24 cellular contexts compared by ENCODE assay signal in the genomic region with DNA sequence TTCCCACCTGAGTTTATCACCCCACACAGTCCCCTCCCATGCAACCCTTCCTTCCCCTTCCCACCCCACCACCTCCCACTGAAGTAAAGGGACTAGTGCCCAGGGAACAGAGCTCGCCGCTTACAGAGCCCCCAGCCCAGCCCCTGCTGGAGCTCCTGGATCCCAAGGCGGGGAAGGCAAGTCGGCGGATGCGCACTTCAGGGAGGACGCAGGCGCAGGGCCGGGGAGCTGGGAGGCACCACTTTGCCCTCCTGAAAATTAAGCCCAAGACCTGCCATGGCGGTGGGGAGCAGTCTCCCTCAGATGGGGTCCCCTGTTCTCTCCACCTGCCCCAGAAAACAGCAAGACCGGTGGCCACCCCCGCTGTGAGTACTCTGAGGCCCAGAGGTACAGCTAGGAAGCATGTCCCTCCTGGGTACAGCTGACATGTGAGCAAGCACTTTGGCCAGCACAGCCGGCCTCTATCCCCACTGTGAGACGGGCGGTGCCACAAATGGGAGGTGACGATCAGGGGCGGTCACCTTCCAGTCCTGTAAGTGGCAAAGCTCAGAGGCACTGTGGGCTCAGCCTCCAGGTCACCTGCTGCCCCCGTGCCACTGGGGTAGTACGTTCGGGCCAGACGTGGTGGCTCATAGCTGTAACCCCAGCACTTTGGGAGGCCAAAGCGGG. TPM values are rescaled to one million over a fixed set of nuclear protein-coding genes. Genes with fewer than 3 reads are reported as not detected.
DNase-seq lines count a peak whose midpoint lies in the region; ATAC-seq, FAIRE-seq and TF ChIP-seq lines count a peak whose summit lies in the region.
"Had no signal": no experiment of that assay in that cellular context is flagged by ENCODE, and none has a peak within 500 bp of the region (broad histone marks: within the 10 kb centered on the region; RNA-seq: fewer than 3 reads in every experiment).

No MANE protein-coding gene starts in this region.

- no peak for FAIRE-seq in kidney (lab: Jason Lieb, UNC)
- FAIRE-seq: A549, D721Med had no signal

- CTCF ChIA-PET in A673 (lab: Charles Lee), result no interaction called here

- 72 to 81% (median 73%) methylated on average over 20 to 22 of the region's 22 CpGs for WGBS in heart left ventricle, 4 donors
- 89 to 94% methylated on average over 22 of the region's 22 CpGs for WGBS in sigmoid colon, 2 donors

- H3K36me3 Mint-ChIP-seq in natural killer cell treated with Interleukin-12 subunit alpha and Interleukin-12 subunit beta and Interleukin-15 and Interleukin-18, amount 100 ng/mL, for 72 hours, result no peaks in the 10 kb centered on the region

- no peak overlapping the region for H3K4me3 ChIP-seq in RWPE2 (ENCODE audit: severe bottlenecking)
- no peak overlapping the region for H3K4me3 ChIP-seq in heart left ventricle
- no peak overlapping the region for H3K4me3 ChIP-seq in kidney (ENCODE audit: low read length in 2 of 2)
- no peak overlapping the region for H3K4me3 ChIP-seq in sigmoid colon
- no peak overlapping the region for H3K4me3 ChIP-seq in A673 (ENCODE audit: low read depth, low read length, poor library complexity, severe bottlenecking)
- H3K4me3 ChIP-seq: A549, Peyer's patch had no signal

- TF ChIP-seq EP300 in sigmoid colon (IDR thresholded peaks at IDR 0.05), result no peak

- no peaks in the 10 kb centered on the region for H3K27me3 ChIP-seq in RWPE2 (ENCODE audit: insufficient read depth, poor library complexity, severe bottlenecking)
- no peaks in the 10 kb centered on the region for H3K27me3 ChIP-seq in heart left ventricle
- H3K27me3 ChIP-seq in sigmoid colon, result no peaks in the 10 kb centered on the region
- H3K27me3 ChIP-seq in A673 (replicated peaks; ENCODE audit: insufficient read depth, low read depth, low read length, poor library complexity), result no peaks in the 10 kb centered on the region
- H3K27me3 ChIP-seq: BE2C, Peyer's patch had no signal

- peak in 1 of 2 donors; percentile 45 for TF ChIP-seq POLR2A in heart left ventricle (IDR thresholded peaks at IDR 0.05)
- TF ChIP-seq POLR2A in sigmoid colon (IDR thresholded peaks at IDR 0.05), result no peak

- POLR2A ChIA-PET in A673 (lab: Charles Lee; ENCODE audit: low non-redundant PET), result no interaction called here

- intact Hi-C loops in heart left ventricle (cut with DNase I) (loop anchor here in 3 of 10 donors (1.0 to 10.0 kb wide), 3 partner anchors 17 to 257 kb away; no protein-coding TSS in a partner anchor), kidney (cut with DNase I) (no loop called here), sigmoid colon (cut with DNase I) (no loop called here), A673 (cut with micrococcal nuclease; ENCODE audit: unreplicated experiment) (no loop called here)

- no peak for ATAC-seq in RWPE2 (ENCODE audit: low read depth)
- peak; percentile 72 to 81 (median 78) for ATAC-seq in heart left ventricle
- ATAC-seq in GM19455 (IDR thresholded peaks at IDR 0.05; ENCODE audit: unreplicated experiment), result no peak
- no peak for ATAC-seq in natural killer cell treated with Interleukin-12 subunit alpha and Interleukin-12 subunit beta and Interleukin-15 and Interleukin-18, amount 100 ng/mL, for 72 hours
- ATAC-seq: A549 had no signal

- no peaks in the 10 kb centered on the region for H3K36me3 ChIP-seq in RWPE2 (ENCODE audit: low read depth)
- H3K36me3 ChIP-seq in heart left ventricle, result no peaks in the 10 kb centered on the region
- H3K36me3 ChIP-seq in kidney (ENCODE audit: control insufficient read depth in 1 of 2, insufficient read depth in 2 of 2, low read length in 2 of 2), result no peaks in the 10 kb centered on the region
- H3K36me3 ChIP-seq in sigmoid colon, result no peaks in the 10 kb centered on the region
- H3K36me3 ChIP-seq in A673 (ENCODE audit: insufficient read depth, low read length, poor library complexity, severe bottlenecking), result no peaks in the 10 kb centered on the region
- H3K36me3 ChIP-seq: BE2C, Peyer's patch had no signal

- no peak overlapping the region for H3K27ac ChIP-seq in RWPE2 (ENCODE audit: poor library complexity, severe bottlenecking)
- peak overlapping the region; percentile 70 to 97 (median 91) for H3K27ac ChIP-seq in heart left ventricle
- H3K27ac ChIP-seq in kidney (ENCODE audit: low read depth in 2 of 2, low read length in 2 of 2), result no peak overlapping the region
- no peak overlapping the region for H3K27ac ChIP-seq in sigmoid colon
- H3K27ac ChIP-seq in A673 (ENCODE audit: low read depth, low read length, poor library complexity, severe bottlenecking), result no peak overlapping the region
- H3K27ac ChIP-seq: A549, KMS-11, Peyer's patch had no signal

- DNase-seq in RWPE2 (ENCODE audit: low spot score), result peak; percentile 69
- DNase-seq in heart left ventricle, result peak; percentile 57 to 89 (median 82)
- DNase-seq in kidney, result peak; percentile 66
- DNase-seq in sigmoid colon, result peak; percentile 65
- DNase-seq in A673 (ENCODE audit: low spot score), result no peak
- no peak for DNase-seq in GM19238 (ENCODE audit: insufficient read length, low spot score)
- DNase-seq in natural killer cell treated with Interleukin-12 subunit alpha and Interleukin-12 subunit beta and Interleukin-15 and Interleukin-18, amount 100 ng/mL, for 72 hours (ENCODE audit: low spot score), result no peak
- DNase-seq: BE2C, DMS53, EL, GF-D8, HCEC 1CT, IMR-90, NCI-H1105 treated with DMSO at 0.1 percent for 48 hours, NCI-H1694 treated with DMSO at 0.1 percent for 48 hours, NCI-H2081 treated with DMSO at 0.1 percent for 48 hours, NCI-H446, NCI-H526, Peyer's patch had no signal

- TF ChIP-seq CTCF in RWPE2 (IDR thresholded peaks at IDR 0.05; ENCODE audit: poor library complexity, severe bottlenecking) (no peak), heart left ventricle (IDR thresholded peaks at IDR 0.05) (no peak), kidney (IDR thresholded peaks at IDR 0.05; ENCODE audit: borderline replicate concordance, extremely low read depth, insufficient read depth) (no peak), sigmoid colon (IDR thresholded peaks at IDR 0.05) (no peak), A673 (conservative IDR thresholded peaks at IDR 0.05; ENCODE audit: low read depth, low read length) (no peak)

- H3K4me1 ChIP-seq in RWPE2 (ENCODE audit: insufficient read depth, poor library complexity, severe bottlenecking) (peaks cover 3% of the 10 kb centered on the region), heart left ventricle (peaks cover 0 to 51% (median 26%) of the 10 kb centered on the region in 12 donors), kidney (ENCODE audit: control insufficient read depth in 1 of 2, insufficient read depth in 1 of 2, low read depth in 1 of 2, low read length in 2 of 2) (peaks cover 0 to 8% of the 10 kb centered on the region in 2 donors), sigmoid colon (peaks cover 0 to 17% (median 9%) of the 10 kb centered on the region in 4 donors), A673 (ENCODE audit: insufficient read depth, low read length, poor library complexity, severe bottlenecking) (no peaks in the 10 kb centered on the region)
- H3K4me1 ChIP-seq: A549, BE2C, Peyer's patch had no signal

- no peak overlapping the region for H3K27ac Mint-ChIP-seq in natural killer cell treated with Interleukin-12 subunit alpha and Interleukin-12 subunit beta and Interleukin-15 and Interleukin-18, amount 100 ng/mL, for 72 hours

- H3K4me1 Mint-ChIP-seq in natural killer cell treated with Interleukin-12 subunit alpha and Interleukin-12 subunit beta and Interleukin-15 and Interleukin-18, amount 100 ng/mL, for 72 hours (ENCODE audit: low read depth in 2 of 2), result peaks cover 0 to 4% of the 10 kb centered on the region in 2 donors

- no peak overlapping the region for H3K9ac ChIP-seq in kidney (ENCODE audit: low read length in 2 of 2)
- H3K9ac ChIP-seq: KMS-11 had no signal

- H3K9me3 ChIP-seq in RWPE2 (ENCODE audit: severe bottlenecking), result no peaks in the 10 kb centered on the region
- no peaks in the 10 kb centered on the region for H3K9me3 ChIP-seq in heart left ventricle
- H3K9me3 ChIP-seq in kidney (ENCODE audit: control insufficient read depth in 1 of 2, low read length in 2 of 2), result no peaks in the 10 kb centered on the region
- H3K9me3 ChIP-seq in sigmoid colon, result no peaks in the 10 kb centered on the region
- no peaks in the 10 kb centered on the region for H3K9me3 ChIP-seq in A673 (ENCODE audit: low read depth, low read length, poor library complexity, severe bottlenecking)
- H3K9me3 ChIP-seq: A549, BE2C, Peyer's patch had no signal

- no peak overlapping the region for H3K4me3 Mint-ChIP-seq in natural killer cell treated with Interleukin-12 subunit alpha and Interleukin-12 subunit beta and Interleukin-15 and Interleukin-18, amount 100 ng/mL, for 72 hours

- no TSS peak for BruUV-seq in A673 (replicated peaks; lab: Mats Ljungman, UMichigan)

- H3K27me3 Mint-ChIP-seq in natural killer cell treated with Interleukin-12 subunit alpha and Interleukin-12 subunit beta and Interleukin-15 and Interleukin-18, amount 100 ng/mL, for 72 hours, result peaks cover 0 to 2% of the 10 kb centered on the region in 2 donors

- no peaks in the 10 kb centered on the region for H3K9me3 Mint-ChIP-seq in natural killer cell treated with Interleukin-12 subunit alpha and Interleukin-12 subunit beta and Interleukin-15 and Interleukin-18, amount 100 ng/mL, for 72 hours

RNA-seq across cellular contexts. Expression of a gene that starts 45.9 kb away (rescaled TPM):
- total RNA-seq in heart left ventricle (10 to 100 TPM in 8 of 9 donors, 1 to 10 TPM in 1; 6.0 to 33.0 (median 21.2) TPM), kidney (8.7 TPM), sigmoid colon (1 to 10 TPM in 1 of 4 donors, under 1 TPM in 3; 0.28 to 1.2 (median 0.52) TPM), A673 (2021) (0.42 TPM in 1 of 2 replicates, not detected in the other)
- polyA plus RNA-seq in heart left ventricle (1 to 10 TPM; 7.2 to 9.3 TPM), kidney (ENCODE audit: insufficient read depth, low read depth, low replicate concordance) (4.1 TPM), sigmoid colon (under 1 TPM in 2 of 3 donors, not detected in 1; 0.46 to 0.96 TPM)
- total RNA-seq in natural killer cell treated with Interleukin-12 subunit alpha and Interleukin-12 subunit beta and Interleukin-15 and Interleukin-18, amount 100 ng/mL, for 72 hours, result under 1 TPM; 0.17 to 0.19 TPM
- total RNA-seq: IMR-90, SK-MEL-5 had no signal
- polyA plus RNA-seq: A549, IMR-90 had no signal

Comparison
In these comparisons a context has a peak if more than half of its experiments do, and no peak if none do; other contexts are left out.
1. ATAC-seq: peak in heart left ventricle (4 of 4); none in RWPE2 (single experiment), GM19455 (single experiment) and natural killer cell treated with Interleukin-12 subunit alpha and Interleukin-12 subunit beta and Interleukin-15 and Interleukin-18, amount 100 ng/mL, for 72 hours (0 of 2).
2. DNase-seq: peak in RWPE2 (single experiment), heart left ventricle (5 of 5), kidney (single experiment) and sigmoid colon (single experiment); none in A673 (single experiment), GM19238 (single experiment) and natural killer cell treated with Interleukin-12 subunit alpha and Interleukin-12 subunit beta and Interleukin-15 and Interleukin-18, amount 100 ng/mL, for 72 hours (single experiment).
3. H3K27ac ChIP-seq: peak in heart left ventricle (12 of 12); none in RWPE2 (single experiment), kidney (0 of 2), sigmoid colon (0 of 4) and A673 (single experiment).